In the genomic region with DNA sequence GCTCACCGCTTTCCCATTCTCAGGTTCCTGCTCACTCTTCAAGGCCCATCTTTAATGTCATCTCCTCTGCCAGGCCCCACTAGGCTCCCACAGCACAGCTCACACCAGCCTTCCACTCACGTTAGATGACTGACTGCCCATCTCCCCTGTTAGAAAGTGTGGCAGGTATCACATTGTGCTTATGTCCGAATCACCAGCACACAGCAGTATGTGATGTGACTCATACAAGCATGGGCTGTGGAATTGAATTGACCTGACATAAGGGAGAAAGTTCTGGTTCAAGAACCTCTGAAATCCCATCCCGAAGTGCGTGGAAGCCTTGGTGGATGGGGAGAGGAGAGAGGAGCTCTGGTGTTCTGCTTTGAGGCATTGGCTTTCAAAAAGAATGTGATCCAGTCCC, we compare ENCODE assay signal across 32 cellular contexts. TPM values are rescaled to one million over a fixed set of nuclear protein-coding genes. Genes with fewer than 3 reads are reported as not detected.
"Had no signal": no experiment of that assay in that cellular context is flagged by ENCODE, and none has a peak within 500 bp of the region (broad histone marks: within the 10 kb centered on the region; RNA-seq: fewer than 3 reads in every experiment).

No MANE protein-coding gene starts in this region.

- H3K9me3 ChIP-seq: ascending aorta, Peyer's patch, SJCRH30, SK-N-SH had no signal

- H3K27me3 ChIP-seq: ascending aorta, cardiac muscle cell, Peyer's patch, SJCRH30 had no signal

- H3K4me1 ChIP-seq: ascending aorta, SJCRH30 had no signal

- DNase-seq: activated CD4-positive, alpha-beta T cell treated with anti-CD3 and anti-CD28 coated beads, Interleukin-2, amount 10 ng/mL, durations not matched to agents 24 days and 14 days; activated CD4-positive, alpha-beta T cell treated with anti-CD3 and anti-CD28 coated beads, Interleukin-2, amount 50 U/mL, for 48 hours; activated CD4-positive, CD25-positive, alpha-beta regulatory T cell treated with anti-CD3 and anti-CD28 coated beads, Interleukin-2, amount 50 U/mL, for 72 hours; activated CD8-positive, alpha-beta memory T cell treated with anti-CD3 and anti-CD28 coated beads, Interleukin-2, amount 10 ng/mL, durations not matched to agents 7 days and 5 days; activated effector memory CD4-positive, alpha-beta T cell treated with anti-CD3 and anti-CD28 coated beads, Interleukin-2, amount 50 U/mL, for 16 hours; activated naive CD4-positive, alpha-beta T cell treated with Interleukin-2 at 50 U/mL for 16 hours; activated naive CD8-positive, alpha-beta T cell treated with anti-CD3 and anti-CD28 coated beads, Interleukin-2, amount 50 U/mL, for 24 hours; activated T-cell treated with anti-CD3 and anti-CD28 coated beads, Interleukin-2, amount 50 U/mL, for 24 hours; amniotic stem cell; NCI-H1930; NCI-H2107; NCI-H2171 treated with DMSO at 0.1 percent for 48 hours; NCI-H345; NCI-H510A; NCI-H526 treated with DMSO at 0.1 percent for 48 hours; NCI-H82; NK-92 treated with Interleukin-12 subunit alpha and Interleukin-12 subunit beta, amount 100 ng/mL, for 24 hours; OCI-M1; Peyer's patch; Right ventricle myocardium superior; SK-N-SH; SW 1271 had no signal

- H3K27ac Mint-ChIP-seq: activated CD4-positive, alpha-beta T cell treated with anti-CD3 and anti-CD28 coated beads, Interleukin-2, amount 10 ng/mL, durations not matched to agents 24 days and 14 days; activated CD8-positive, alpha-beta memory T cell treated with anti-CD3 and anti-CD28 coated beads, Interleukin-2, amount 10 ng/mL, durations not matched to agents 7 days and 5 days; activated naive CD4-positive, alpha-beta T cell treated with anti-CD3 and anti-CD28 coated beads, Interleukin-2, amount 50 U/mL, for 72 hours; activated naive CD8-positive, alpha-beta T cell treated with anti-CD3 and anti-CD28 coated beads, Interleukin-2, amount 50 U/mL, for 24 hours; activated T-cell treated with anti-CD3 and anti-CD28 coated beads, Interleukin-2, amount 50 U/mL, for 24 hours; brain; T-helper 2 cell treated with Interferon-gamma antibody and Interleukin-4, amounts not matched to agents 5 μg/mL and 100 μg/mL, for 36 hours; WTC11 had no signal

- H3K9me3 Mint-ChIP-seq: activated CD4-positive, alpha-beta T cell treated with anti-CD3 and anti-CD28 coated beads, Interleukin-2, amount 10 ng/mL, durations not matched to agents 24 days and 14 days; activated naive CD4-positive, alpha-beta T cell treated with anti-CD3 and anti-CD28 coated beads, Interleukin-2, amount 50 U/mL, for 72 hours; activated naive CD8-positive, alpha-beta T cell treated with anti-CD3 and anti-CD28 coated beads, Interleukin-2, amount 50 U/mL, for 24 hours; activated T-cell treated with anti-CD3 and anti-CD28 coated beads, Interleukin-2, amount 50 U/mL, for 24 hours; brain; T-helper 2 cell treated with Interferon-gamma antibody and Interleukin-4, amounts not matched to agents 5 μg/mL and 100 μg/mL, for 36 hours; WTC11 had no signal

- H3K36me3 ChIP-seq: ascending aorta, cardiac muscle cell, Peyer's patch, SJCRH30 had no signal

- H3K4me3 Mint-ChIP-seq: activated CD4-positive, alpha-beta T cell treated with anti-CD3 and anti-CD28 coated beads, Interleukin-2, amount 10 ng/mL, durations not matched to agents 24 days and 14 days; activated CD8-positive, alpha-beta memory T cell treated with anti-CD3 and anti-CD28 coated beads, Interleukin-2, amount 10 ng/mL, durations not matched to agents 7 days and 5 days; activated naive CD8-positive, alpha-beta T cell treated with anti-CD3 and anti-CD28 coated beads, Interleukin-2, amount 50 U/mL, for 24 hours; activated T-cell treated with anti-CD3 and anti-CD28 coated beads, Interleukin-2, amount 50 U/mL, for 24 hours; brain; T-helper 2 cell treated with Interferon-gamma antibody and Interleukin-4, amounts not matched to agents 5 μg/mL and 100 μg/mL, for 36 hours; WTC11 had no signal

- H3K36me3 Mint-ChIP-seq: activated CD8-positive, alpha-beta memory T cell treated with anti-CD3 and anti-CD28 coated beads, Interleukin-2, amount 10 ng/mL, durations not matched to agents 7 days and 5 days; activated naive CD4-positive, alpha-beta T cell treated with anti-CD3 and anti-CD28 coated beads, Interleukin-2, amount 50 U/mL, for 72 hours; brain; WTC11 had no signal

- H3K27me3 Mint-ChIP-seq: activated CD8-positive, alpha-beta memory T cell treated with anti-CD3 and anti-CD28 coated beads, Interleukin-2, amount 10 ng/mL, durations not matched to agents 7 days and 5 days had no signal

- H3K4me1 Mint-ChIP-seq: activated CD4-positive, alpha-beta T cell treated with anti-CD3 and anti-CD28 coated beads, Interleukin-2, amount 10 ng/mL, durations not matched to agents 24 days and 14 days; activated CD8-positive, alpha-beta memory T cell treated with anti-CD3 and anti-CD28 coated beads, Interleukin-2, amount 10 ng/mL, durations not matched to agents 7 days and 5 days; activated naive CD8-positive, alpha-beta T cell treated with anti-CD3 and anti-CD28 coated beads, Interleukin-2, amount 50 U/mL, for 24 hours; brain had no signal

- H3K27ac ChIP-seq: ascending aorta, cardiac muscle cell, KMS-11, RWPE1, SJCRH30 had no signal

- H3K4me3 ChIP-seq: ascending aorta, cardiac muscle cell, Peyer's patch, SJCRH30 had no signal

- H3K9ac ChIP-seq: KMS-11, SK-N-SH had no signal

RNA-seq across cellular contexts. Expression of gene VSTM5, which starts 6.5 kb away (rescaled TPM):
- total RNA-seq: activated CD4-positive, alpha-beta T cell treated with anti-CD3 and anti-CD28 coated beads, Interleukin-2, amount 10 ng/mL, durations not matched to agents 24 days and 14 days; activated CD8-positive, alpha-beta memory T cell treated with anti-CD3 and anti-CD28 coated beads, Interleukin-2, amount 10 ng/mL, durations not matched to agents 7 days and 5 days; activated naive CD4-positive, alpha-beta T cell treated with anti-CD3 and anti-CD28 coated beads, Interleukin-2, amount 50 U/mL, for 72 hours; ascending aorta; Right ventricle myocardium superior; SJCRH30; T-helper 1 cell treated with Interleukin-12 subunit alpha and Interleukin-12 subunit beta and Interleukin-4 antibody, amounts not matched to agents 30 ng/mL and 1 ng/mL, for 36 hours had no signal
- polyA plus RNA-seq: cardiac muscle cell had no signal
